Comparison of ENCODE assay signal across 21 cellular contexts in the genomic region with DNA sequence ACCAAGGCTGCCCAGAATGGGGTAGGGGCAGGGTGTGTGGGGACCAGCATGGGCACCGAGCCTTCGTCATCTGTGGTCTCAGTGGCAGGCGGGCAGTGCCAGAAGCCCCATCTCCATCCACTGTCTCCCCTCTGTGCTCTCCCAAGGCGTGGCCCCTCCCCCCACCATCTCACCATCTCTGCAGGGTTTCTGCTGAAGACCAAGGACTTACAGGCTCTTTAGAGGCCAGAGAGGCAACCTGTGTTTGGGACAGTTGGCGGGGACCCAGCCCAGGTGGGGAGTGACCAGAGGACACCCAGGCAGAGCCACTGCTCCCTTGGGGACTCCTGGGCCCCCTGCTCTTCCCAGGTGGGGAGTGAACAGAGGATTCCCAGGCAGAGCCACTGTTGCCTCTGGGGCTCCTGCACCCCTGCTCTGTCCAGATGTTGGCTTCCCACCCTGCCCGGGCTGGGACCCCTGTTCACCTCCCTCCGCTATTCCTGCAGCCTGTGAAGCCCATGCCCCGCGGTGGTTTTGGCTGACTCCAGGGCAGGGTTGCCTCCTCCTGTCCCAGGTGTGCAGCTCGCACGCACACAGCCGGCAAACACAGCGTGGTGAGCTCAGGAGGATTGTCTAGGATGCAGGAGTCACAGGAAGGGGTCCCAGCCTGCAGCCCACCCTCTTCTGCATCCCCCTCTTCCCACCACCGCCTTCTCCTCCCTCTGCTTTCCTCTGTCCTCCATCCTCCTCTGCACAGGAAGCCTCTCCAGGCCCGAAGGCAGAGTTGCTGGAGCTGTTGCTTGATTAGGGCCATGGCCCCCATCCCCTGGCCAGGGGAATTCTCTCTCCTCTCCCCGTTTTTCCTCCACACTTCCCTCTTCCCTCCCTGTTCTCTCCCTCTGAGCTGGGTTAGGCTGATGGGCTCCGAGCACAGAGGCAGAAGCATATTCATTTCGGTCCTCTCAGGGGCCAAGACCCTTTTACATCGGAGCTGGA. TPM values are rescaled to one million over a fixed set of nuclear protein-coding genes. Genes with fewer than 3 reads are reported as not detected.
A peak's percentile ranks its signal among the peaks of the same experiment; 100 is the strongest.
DNase-seq lines count a peak whose midpoint lies in the region; ATAC-seq and TF ChIP-seq lines count a peak whose summit lies in the region.
"Had no signal": no experiment of that assay in that cellular context is flagged by ENCODE, and none has a peak within 500 bp of the region (broad histone marks: within the 10 kb centered on the region; RNA-seq: fewer than 3 reads in every experiment).

No MANE protein-coding gene starts in this region.

- no peak overlapping the region for H4K8ac ChIP-seq in mesendoderm (ENCODE audit: low read depth, low read length)

- H3K18ac ChIP-seq in mesendoderm (ENCODE audit: low read length), result no peak overlapping the region

- peak overlapping the region; percentile 19 for H3K4ac ChIP-seq in mesendoderm (ENCODE audit: low read depth, low read length)

- no peaks in the 10 kb centered on the region for H3K79me1 ChIP-seq in mesendoderm (ENCODE audit: low read length)

- H3K4me1 ChIP-seq in GM23338 (ENCODE audit: insufficient read depth) (peaks cover 70% of the 10 kb centered on the region), mesendoderm (ENCODE audit: control insufficient read depth, low read depth, low read length) (peaks cover 13% of the 10 kb centered on the region)
- H3K4me1 ChIP-seq: lower lobe of right lung had no signal

- no CpG with 5 or more reads among the region's 19 CpGs for WGBS in mesendoderm (ENCODE audit: extremely low coverage, insufficient coverage, low lambda C conversion rate)

- no peaks in the 10 kb centered on the region for H3K9me3 Mint-ChIP-seq in activated T-cell treated with anti-CD3 and anti-CD28 coated beads, Interleukin-2, amount 50 U/mL, for 24 hours
- no peaks in the 10 kb centered on the region; the same call in 1 of the 3 replicates for H3K9me3 Mint-ChIP-seq in GM23338
- no peaks in the 10 kb centered on the region for H3K9me3 Mint-ChIP-seq in central memory CD8-positive, alpha-beta T cell
- H3K9me3 Mint-ChIP-seq: neural progenitor cell had no signal

- H2BK120ac ChIP-seq in mesendoderm (ENCODE audit: low read depth, low read length), result no peak overlapping the region

- H2BK15ac ChIP-seq in mesendoderm (replicated peaks; ENCODE audit: low read depth), result no peak overlapping the region

- H3K4me2 ChIP-seq in GM23338 (peak overlapping the region; percentile 55; the same call in 1 of the 2 replicates), mesendoderm (ENCODE audit: low read length) (no peak overlapping the region)

- H3K23ac ChIP-seq in mesendoderm (ENCODE audit: low read length), result no peak overlapping the region

- no peak overlapping the region for H3K9ac ChIP-seq in mesendoderm (ENCODE audit: low read length)
- H3K9ac ChIP-seq: neural progenitor cell had no signal

- H3K36me3 Mint-ChIP-seq in activated T-cell treated with anti-CD3 and anti-CD28 coated beads, Interleukin-2, amount 50 U/mL, for 24 hours (ENCODE audit: low read depth), result peaks cover 3% of the 10 kb centered on the region
- no peaks in the 10 kb centered on the region for H3K36me3 Mint-ChIP-seq in GM23338 (ENCODE audit: low read depth)
- peaks cover 19% of the 10 kb centered on the region for H3K36me3 Mint-ChIP-seq in central memory CD8-positive, alpha-beta T cell (ENCODE audit: insufficient read depth)
- H3K36me3 Mint-ChIP-seq: neural progenitor cell had no signal

- H3K27me3 ChIP-seq in GM23338 (ENCODE audit: insufficient read depth) (no peaks in the 10 kb centered on the region), mesendoderm (ENCODE audit: insufficient read depth, low read length, poor library complexity) (no peaks in the 10 kb centered on the region)
- H3K27me3 ChIP-seq: neural progenitor cell had no signal

- H3F3A ChIP-seq in GM23338 (replicated peaks; ENCODE audit: low read depth), result 0 out of 2 replicates have a peak, but pooled peaks cover 13% of the 10 kb centered on the region

- TF ChIP-seq CTCF in GM23338 (conservative IDR thresholded peaks at IDR 0.05; ENCODE audit: low read depth in 2 of 2) (no peak), omental fat pad (IDR thresholded peaks at IDR 0.05) (no peak)

- peak overlapping the region; percentile 12 for H3K56ac ChIP-seq in mesendoderm (ENCODE audit: low read length)

- H3K27ac Mint-ChIP-seq in activated T-cell treated with anti-CD3 and anti-CD28 coated beads, Interleukin-2, amount 50 U/mL, for 24 hours, result peak overlapping the region; percentile 79
- H3K27ac Mint-ChIP-seq in GM23338, result no peak overlapping the region
- H3K27ac Mint-ChIP-seq in central memory CD8-positive, alpha-beta T cell (ENCODE audit: low read depth), result peak overlapping the region; percentile 4
- H3K27ac Mint-ChIP-seq: neural progenitor cell, progenitor cell of endocrine pancreas had no signal

- no peak overlapping the region for H2AK5ac ChIP-seq in mesendoderm (ENCODE audit: low read length)

- ATAC-seq in GM23338 (no peak; the same call in 2 of the 3 replicates), HG02642 (IDR thresholded peaks at IDR 0.05; ENCODE audit: poor library complexity, unreplicated experiment) (no peak), omental fat pad (ENCODE audit: low FRiP score) (no peak), HG03025 (IDR thresholded peaks at IDR 0.05; ENCODE audit: low FRiP score, unreplicated experiment) (no peak)
- no peak for ATAC-seq in central memory CD8-positive, alpha-beta T cell (replicated peaks; ENCODE audit: extremely low read depth, poor library complexity, severe bottlenecking)
- ATAC-seq: GM12878, lower lobe of right lung had no signal

- H4K20me1 ChIP-seq in GM23338 (replicated peaks; ENCODE audit: insufficient read depth), result no peaks in the 10 kb centered on the region

- no peak overlapping the region for H3K4me3 ChIP-seq in GM23338
- H3K4me3 ChIP-seq in mesendoderm (ENCODE audit: low read length), result no peak overlapping the region
- H3K4me3 ChIP-seq: coronary artery, GM12878, HAP-1, lower lobe of right lung, neural progenitor cell had no signal

- H2AFZ ChIP-seq in GM23338, result 0 out of 2 replicates have a peak overlapping the region, but pooled peaks have one; percentile 47
- H2AFZ ChIP-seq: neural progenitor cell had no signal

- H3K27ac ChIP-seq in GM23338 (ENCODE audit: low read depth) (no peak overlapping the region), mesendoderm (ENCODE audit: low read depth, low read length) (no peak overlapping the region)
- H3K27ac ChIP-seq: coronary artery, lower lobe of right lung, neural progenitor cell had no signal

- no peaks in the 10 kb centered on the region for H3K36me3 ChIP-seq in GM23338 (ENCODE audit: insufficient read depth)
- no peaks in the 10 kb centered on the region for H3K36me3 ChIP-seq in mesendoderm (ENCODE audit: control insufficient read depth, insufficient read depth, low read length)
- H3K36me3 ChIP-seq: HAP-1, lower lobe of right lung, neural progenitor cell had no signal

- no peaks in the 10 kb centered on the region for H3K9me2 ChIP-seq in GM23338 (ENCODE audit: insufficient read depth)

- DNase-seq in activated T-cell treated with anti-CD3 and anti-CD28 coated beads, Interleukin-2, amount 50 U/mL, for 24 hours, result peak; percentile 36
- DNase-seq in activated T-cell treated with anti-CD3 and anti-CD28 coated beads for 4 hours (no peak), GM23338 (ENCODE audit: low spot score) (no peak), mesendoderm (no peak), omental fat pad (ENCODE audit: low spot score) (no peak)
- DNase-seq in central memory CD8-positive, alpha-beta T cell (ENCODE audit: low spot score in 2 of 2), result no peak
- DNase-seq: activated CD4-positive, alpha-beta T cell treated with anti-CD3 and anti-CD28 coated beads, Interleukin-2, amount 50 U/mL, for 48 hours; DND-41; lower lobe of right lung; NCI-H1417; NCI-H2081; NCI-H345; NCI-H748 treated with DMSO at 0.1 percent for 48 hours; Right ventricle myocardium superior had no signal

- no peak overlapping the region for H2BK5ac ChIP-seq in mesendoderm (ENCODE audit: low read length)

- H3K4me1 Mint-ChIP-seq in activated T-cell treated with anti-CD3 and anti-CD28 coated beads, Interleukin-2, amount 50 U/mL, for 24 hours (ENCODE audit: low read depth), result peaks cover 12% of the 10 kb centered on the region
- H3K4me1 Mint-ChIP-seq in GM23338, result peaks cover 73% of the 10 kb centered on the region
- H3K4me1 Mint-ChIP-seq in central memory CD8-positive, alpha-beta T cell, result no peaks in the 10 kb centered on the region

- peak overlapping the region; percentile 15 for H3K4me3 Mint-ChIP-seq in activated T-cell treated with anti-CD3 and anti-CD28 coated beads, Interleukin-2, amount 50 U/mL, for 24 hours
- peak overlapping the region; percentile 13; the same call in 1 of the 3 replicates for H3K4me3 Mint-ChIP-seq in GM23338
- H3K4me3 Mint-ChIP-seq in central memory CD8-positive, alpha-beta T cell, result no peak overlapping the region
- H3K4me3 Mint-ChIP-seq: neural progenitor cell had no signal

- no peak overlapping the region for H4K5ac ChIP-seq in mesendoderm (ENCODE audit: low read length)

- H3K27me3 Mint-ChIP-seq in activated T-cell treated with anti-CD3 and anti-CD28 coated beads, Interleukin-2, amount 50 U/mL, for 24 hours, result no peaks in the 10 kb centered on the region
- H3K27me3 Mint-ChIP-seq in GM23338 (ENCODE audit: insufficient read depth, low read depth, poor library complexity), result peaks cover 42% of the 10 kb centered on the region
- H3K27me3 Mint-ChIP-seq in central memory CD8-positive, alpha-beta T cell, result no peaks in the 10 kb centered on the region

- H3K79me2 ChIP-seq in GM23338 (replicated peaks; ENCODE audit: insufficient read depth) (no peaks in the 10 kb centered on the region), mesendoderm (ENCODE audit: control insufficient read depth, insufficient read depth, low read length) (no peaks in the 10 kb centered on the region)

TF ChIP-seq in GM23338, 12 proteins besides CTCF, POLR2A, EP300 and RAD21:
- TF ChIP-seq JUNB (IDR thresholded peaks at IDR 0.05; ENCODE audit: unreplicated experiment), result no peak
- TF ChIP-seq ETS1 (IDR thresholded peaks at IDR 0.05), result no peak

RNA-seq across cellular contexts. Expression of gene SLC7A5, which starts 45.0 kb away (rescaled TPM):
- total RNA-seq in GM23338 (2014; rRNA removed; shearing (Covaris generic)), result 328 and 386 TPM in 2 replicates
- 107 and 109 TPM in 2 replicates for polyA plus RNA-seq in GM23338 (2016; fragmentation: Nextera tagmentation; extraction: Ambion mirVana)
- 742 TPM for polyA plus RNA-seq in mesendoderm (2013, experiment 1 of 2)
- 732 TPM for polyA plus RNA-seq in mesendoderm (2013, experiment 2 of 2)
- 10 to 100 TPM in 1 of 4 donors, 1 to 10 TPM in 3; 1.5 to 31.8 (median 5.4) TPM for total RNA-seq in omental fat pad

RNA-seq across cellular contexts. Expression of gene KLHDC4, which starts 58.5 kb away (rescaled TPM):
- total RNA-seq in GM23338 (2014; rRNA removed; shearing (Covaris generic)), result 36.5 and 41.1 TPM in 2 replicates
- 23.0 and 25.2 TPM in 2 replicates for polyA plus RNA-seq in GM23338 (2016; fragmentation: Nextera tagmentation; extraction: Ambion mirVana)
- 25.9 TPM for polyA plus RNA-seq in mesendoderm (2013, experiment 1 of 2)
- polyA plus RNA-seq in mesendoderm (2013, experiment 2 of 2), result 24.8 TPM
- 10 to 100 TPM; 21.7 to 53.8 (median 25.5) TPM for total RNA-seq in omental fat pad

Comparison
In these comparisons a context has a peak if more than half of its experiments do, and no peak if none do; other contexts are left out.
1. RNA of gene SLC7A5, which starts 45.0 kb away (total RNA-seq): 328 to 386 TPM in GM23338; 1.5 to 31.8 TPM in omental fat pad; every median in the first group is over 10 times any median in the second.